ENCODE assay signal across 11 cellular contexts in genomic region chr14:94346073-94346786, GRCh38. TPM values are rescaled to one million over a fixed set of nuclear protein-coding genes. Genes with fewer than 3 reads are reported as not detected.
DNase-seq lines count a peak whose midpoint lies in the region; ATAC-seq, FAIRE-seq and TF ChIP-seq lines count a peak whose summit lies in the region.
"Not testable (repeated sequence)": the region's sequence is repeated elsewhere in the genome, so short reads cannot be mapped to it uniquely, and the experiment has no call there.
"Had no signal": no experiment of that assay in that cellular context is flagged by ENCODE, and none has a peak within 500 bp of the region (broad histone marks: within the 10 kb centered on the region; RNA-seq: fewer than 3 reads in every experiment).

No MANE protein-coding gene starts in this region.

- not testable (repeated sequence) for TF ChIP-seq POLR2A in HepG2 (IDR thresholded peaks at IDR 0.05; ENCODE audit: insufficient read depth in 1 of 2, low read depth in 2 of 2, low read length in 2 of 2)

- H3K4me2 ChIP-seq in DOHH2 (ENCODE audit: low read length) (0 out of 2 replicates have a peak overlapping the region, but pooled peaks have one; percentile 10), HepG2 (ENCODE audit: low read depth, low read length) (peak overlapping the region; percentile 60)
- not testable (repeated sequence) for H3K4me2 ChIP-seq in astrocyte (ENCODE audit: low read length)

- in situ Hi-C loops in HepG2 (cut with HindIII; ENCODE audit: extremely low pct_ligation_motif_present, low pct_unique_long_range_greater_than_20kb) = not testable (repeated sequence)

- H3K79me2 ChIP-seq in DOHH2 (ENCODE audit: control insufficient read depth, low read length); astrocyte (ENCODE audit: insufficient read depth, low read length); HepG2 (ENCODE audit: insufficient read depth, low read length): not testable (repeated sequence)

- H3K27ac Mint-ChIP-seq in astrocyte (ENCODE audit: unreplicated experiment) = not testable (repeated sequence)

- H3K4me1 ChIP-seq in DOHH2 (ENCODE audit: control insufficient read depth, low read length) = peaks cover 25% of the 10 kb centered on the region
- H3K4me1 ChIP-seq in astrocyte (ENCODE audit: insufficient read depth, low read length) = peaks cover 27% of the 10 kb centered on the region
- peaks cover 94% of the 10 kb centered on the region for H3K4me1 ChIP-seq in HepG2 (ENCODE audit: insufficient read depth, low read length)

- not testable (repeated sequence) for H3K4me3 ChIP-seq in DOHH2 (ENCODE audit: low read length); astrocyte (ENCODE audit: insufficient read depth, low read depth, low read length)
- peak overlapping the region in 1 of 3 experiments; percentile 19; a peak in 1 of 6 replicates for H3K4me3 ChIP-seq in HepG2 (replicated peaks in 1 of 3; ENCODE audit: insufficient read depth in 1 of 3, low read depth in 2 of 3, low read length in 3 of 3)

- not testable (repeated sequence) for H3K9ac ChIP-seq in astrocyte (ENCODE audit: low read length); HepG2 (ENCODE audit: insufficient read depth, low read depth, low read length)

- TF ChIP-seq RAD21 in HepG2 (CRISPR knock-in tag; IDR thresholded peaks at IDR 0.05) = not testable (repeated sequence)

- H3K27me3 Mint-ChIP-seq in astrocyte (ENCODE audit: low read depth, unreplicated experiment) = peaks cover 14% of the 10 kb centered on the region

- DNase-seq in NCI-H524 (lab: John Stamatoyannopoulos, UW) (peak; percentile 78 to 88), astrocyte (ENCODE audit: low read depth) (peak; percentile 16)
- DNase-seq in activated CD4-positive, alpha-beta T cell treated with anti-CD3 and anti-CD28 coated beads for 48 hours = peak; percentile 83
- DNase-seq in HepG2 (ENCODE audit: low spot score) = not testable (repeated sequence)
- DNase-seq in stimulated activated CD8-positive, alpha-beta memory T cell treated with anti-CD3 and anti-CD28 coated beads, Interleukin-15, amount 100 ng/mL, for 24 hours (ENCODE audit: low read depth) = peak; percentile 6

- not testable (repeated sequence) for H2AFZ ChIP-seq in astrocyte (ENCODE audit: low read depth, low read length); HepG2 (ENCODE audit: low read length)

- CTCF ChIA-PET in HepG2 (lab: Yijun Ruan, JAX; ENCODE audit: low intra/inter-chr PET ratio, low total read pairs) = not testable (repeated sequence)

- H3F3A ChIP-seq in DOHH2 (ENCODE audit: control insufficient read depth, insufficient read depth) = not testable (repeated sequence)

- not testable (repeated sequence) for H4K20me1 ChIP-seq in DOHH2 (ENCODE audit: control insufficient read depth, insufficient read depth, low read depth, low read length); astrocyte (ENCODE audit: insufficient read depth, low read length); HepG2 (ENCODE audit: insufficient read depth, low read length)

- not testable (repeated sequence) for BruUV-seq in HepG2 (replicated peaks; lab: Mats Ljungman, UMichigan)

- not testable (repeated sequence) for H3K4me3 Mint-ChIP-seq in astrocyte (ENCODE audit: unreplicated experiment)

- not testable (repeated sequence) for H3K9me3 ChIP-seq in DOHH2 (ENCODE audit: control insufficient read depth, insufficient read depth, low read length); astrocyte (ENCODE audit: insufficient read depth, low read depth, low read length); HepG2 (ENCODE audit: low read length)

- not testable (repeated sequence) for H3K36me3 Mint-ChIP-seq in astrocyte (ENCODE audit: low read depth, unreplicated experiment)

- intact Hi-C loops in HepG2 (cut with micrococcal nuclease; ENCODE audit: unreplicated experiment) = not testable (repeated sequence)

- 21% methylated on average over 11 of the region's 23 CpGs for WGBS in HepG2 (ENCODE audit: low lambda C conversion rate)

- POLR2A ChIA-PET in HepG2 (lab: Yijun Ruan, JAX) = interaction anchor here (1.0 to 1.3 kb wide), 5 partner anchors 25 to 49 kb away, joined by 3 to 6 read pairs (median 3); partner anchors contain the start of gene SERPINA1

- not testable (repeated sequence) for H3K9me2 ChIP-seq in DOHH2 (replicated peaks; ENCODE audit: control insufficient read depth, low read length)

- peaks cover 12% of the 10 kb centered on the region for H3K9me3 Mint-ChIP-seq in astrocyte (ENCODE audit: unreplicated experiment)

- not testable (repeated sequence) for TF ChIP-seq EP300 in HepG2 (IDR thresholded peaks at IDR 0.05; ENCODE audit: low read depth in 2 of 2, low read length in 2 of 2); HepG2 (CRISPR knock-in tag; IDR thresholded peaks at IDR 0.05; ENCODE audit: borderline replicate concordance)

- peaks cover 24% of the 10 kb centered on the region for H3K4me1 Mint-ChIP-seq in astrocyte (ENCODE audit: low read depth, unreplicated experiment)

- TF ChIP-seq CTCF in DOHH2 (IDR thresholded peaks at IDR 0.05; ENCODE audit: low read depth, low read length, poor library complexity, severe bottlenecking); astrocyte (IDR thresholded peaks at IDR 0.05; ENCODE audit: insufficient read depth, low read depth, low read length); HepG2 (CRISPR knock-in tag; IDR thresholded peaks at IDR 0.05): not testable (repeated sequence)

- H3K27ac ChIP-seq in DOHH2 (ENCODE audit: low read depth, low read length) = 0 out of 2 replicates have a peak overlapping the region, but pooled peaks have one; percentile 22
- H3K27ac ChIP-seq in astrocyte (ENCODE audit: low read depth, low read length); HepG2 (ENCODE audit: extremely low read length, insufficient read depth, low read length): not testable (repeated sequence)

- FAIRE-seq in astrocyte (lab: Jason Lieb, UNC); HepG2 (lab: Jason Lieb, UNC): not testable (repeated sequence)

- H3K27me3 ChIP-seq in DOHH2 (ENCODE audit: control insufficient read depth, low read length) = peaks cover 36% of the 10 kb centered on the region
- not testable (repeated sequence) for H3K27me3 ChIP-seq in astrocyte (ENCODE audit: insufficient read depth, low read length); HepG2 (ENCODE audit: control insufficient read depth in 1 of 2, insufficient read depth in 2 of 2, low read length in 2 of 2)

- H3K36me3 ChIP-seq in DOHH2 (ENCODE audit: control insufficient read depth, low read length); astrocyte (ENCODE audit: insufficient read depth, low read length); HepG2 (replicated peaks in 1 of 2; ENCODE audit: control insufficient read depth in 1 of 2, insufficient read depth in 2 of 2, low read length in 2 of 2): not testable (repeated sequence)

- ATAC-seq in GM19452 (IDR thresholded peaks at IDR 0.05; ENCODE audit: unreplicated experiment) (peak; percentile 58), HG02981 (IDR thresholded peaks at IDR 0.05; ENCODE audit: unreplicated experiment) (peak; percentile 60)
- not testable (repeated sequence) for ATAC-seq in HepG2

RNA-seq across cellular contexts. Expression of gene SERPINA2, which starts 20.3 kb away (rescaled TPM):
- not detected in 2 replicates for total RNA-seq in astrocyte
- 0.24 TPM in 1 of 2 replicates, not detected in the other for total RNA-seq in HepG2 (2016; rRNA removed; fragmentation: Illumina TruSeq; extraction: Trizol)
- not detected in 2 replicates for total RNA-seq in HepG2 (2016; cell fraction: cytosol; rRNA removed; fragmentation: Illumina TruSeq; extraction: Trizol; ENCODE audit: low read depth)
- 0.21 TPM in 1 of 2 replicates, not detected in the other for total RNA-seq in HepG2 (2016; cell fraction: insoluble cytoplasmic fraction; rRNA removed; fragmentation: Illumina TruSeq; extraction: Trizol)
- total RNA-seq in HepG2 (2016; cell fraction: membrane; rRNA removed; fragmentation: Illumina TruSeq; extraction: Trizol) = not detected in 2 replicates
- total RNA-seq in HepG2 (2016; cell fraction: nucleus; rRNA removed; fragmentation: Illumina TruSeq; extraction: Trizol) = not detected in 2 replicates
- 0.08 TPM in 1 of 2 replicates, not detected in the other for polyA plus RNA-seq in HepG2 (2011; rRNA removed)
- polyA plus RNA-seq in HepG2 (2011; cell fraction: cytosol; rRNA removed) = not detected in 2 replicates
- polyA plus RNA-seq in HepG2 (2011; cell fraction: nucleus; rRNA removed) = 0.81 and 0.84 TPM in 2 replicates
- 0.17 TPM in 1 of 2 replicates, not detected in the other for polyA plus RNA-seq in HepG2 (2012)
- polyA plus RNA-seq in HepG2 (2016; cell fraction: cytosol; fragmentation: Illumina TruSeq; extraction: Trizol; ENCODE audit: low read depth) = not detected in 2 replicates
- polyA plus RNA-seq in HepG2 (2016; cell fraction: insoluble cytoplasmic fraction; fragmentation: Illumina TruSeq; extraction: Trizol; ENCODE audit: low read depth) = not detected in 2 replicates
- 0.21 TPM in 1 of 2 replicates, not detected in the other for polyA plus RNA-seq in HepG2 (2016; cell fraction: membrane; fragmentation: Illumina TruSeq; extraction: Trizol; ENCODE audit: low read depth)
- polyA plus RNA-seq in HepG2 (2016; cell fraction: nucleus; fragmentation: Illumina TruSeq; extraction: Trizol; ENCODE audit: insufficient read depth, low read depth) = not detected in 2 replicates
- not detected in 2 replicates for polyA minus RNA-seq in HepG2 (2011; rRNA and poly(A)+ RNA removed; ENCODE audit: low replicate concordance)
- not detected in 2 replicates for polyA minus RNA-seq in HepG2 (2011; cell fraction: cytosol; rRNA and poly(A)+ RNA removed)
- 0.87 and 1.4 TPM in 2 replicates for polyA minus RNA-seq in HepG2 (2011; cell fraction: nucleus; rRNA and poly(A)+ RNA removed)
- total RNA-seq: endodermal cell, thyroid gland had no signal
- polyA plus RNA-seq: CD14-positive monocyte had no signal

RNA-seq across cellular contexts. Expression of gene SERPINA6, which starts 23.1 kb away (rescaled TPM):
- total RNA-seq in astrocyte (not detected in 2 replicates), HepG2 (2016; rRNA removed; fragmentation: Illumina TruSeq; extraction: Trizol) (144 and 260 TPM in 2 replicates)
- 46.5 and 59.8 TPM in 2 replicates for total RNA-seq in HepG2 (2016; cell fraction: cytosol; rRNA removed; fragmentation: Illumina TruSeq; extraction: Trizol; ENCODE audit: low read depth)
- total RNA-seq in HepG2 (2016; cell fraction: insoluble cytoplasmic fraction; rRNA removed; fragmentation: Illumina TruSeq; extraction: Trizol) = 147 and 255 TPM in 2 replicates
- 72.4 and 91.0 TPM in 2 replicates for total RNA-seq in HepG2 (2016; cell fraction: membrane; rRNA removed; fragmentation: Illumina TruSeq; extraction: Trizol)
- total RNA-seq in HepG2 (2016; cell fraction: nucleus; rRNA removed; fragmentation: Illumina TruSeq; extraction: Trizol) = 209 and 232 TPM in 2 replicates
- polyA plus RNA-seq in HepG2 (2011; rRNA removed) = 333 and 391 TPM in 2 replicates
- polyA plus RNA-seq in HepG2 (2011; cell fraction: cytosol; rRNA removed) = 334 and 367 TPM in 2 replicates
- 148 and 149 TPM in 2 replicates for polyA plus RNA-seq in HepG2 (2011; cell fraction: nucleus; rRNA removed)
- 165 and 183 TPM in 2 replicates for polyA plus RNA-seq in HepG2 (2012)
- 50.8 and 68.1 TPM in 2 replicates for polyA plus RNA-seq in HepG2 (2016; cell fraction: cytosol; fragmentation: Illumina TruSeq; extraction: Trizol; ENCODE audit: low read depth)
- 148 and 161 TPM in 2 replicates for polyA plus RNA-seq in HepG2 (2016; cell fraction: insoluble cytoplasmic fraction; fragmentation: Illumina TruSeq; extraction: Trizol; ENCODE audit: low read depth)
- 59.5 and 79.3 TPM in 2 replicates for polyA plus RNA-seq in HepG2 (2016; cell fraction: membrane; fragmentation: Illumina TruSeq; extraction: Trizol; ENCODE audit: low read depth)
- polyA plus RNA-seq in HepG2 (2016; cell fraction: nucleus; fragmentation: Illumina TruSeq; extraction: Trizol; ENCODE audit: insufficient read depth, low read depth) = 298 and 309 TPM in 2 replicates
- polyA minus RNA-seq in HepG2 (2011; rRNA and poly(A)+ RNA removed; ENCODE audit: low replicate concordance) = 295 TPM in 1 of 2 replicates, not detected in the other
- polyA minus RNA-seq in HepG2 (2011; cell fraction: cytosol; rRNA and poly(A)+ RNA removed) = 62.1 and 78.1 TPM in 2 replicates
- polyA minus RNA-seq in HepG2 (2011; cell fraction: nucleus; rRNA and poly(A)+ RNA removed) = 54.3 and 66.5 TPM in 2 replicates
- total RNA-seq: endodermal cell, thyroid gland had no signal
- polyA plus RNA-seq: CD14-positive monocyte had no signal

RNA-seq across cellular contexts. Expression of gene SERPINA1, which starts 42.2 kb away (rescaled TPM):
- total RNA-seq in astrocyte (0.98 and 1.3 TPM in 2 replicates), HepG2 (2016; rRNA removed; fragmentation: Illumina TruSeq; extraction: Trizol) (2,013 and 3,266 TPM in 2 replicates)
- total RNA-seq in HepG2 (2016; cell fraction: cytosol; rRNA removed; fragmentation: Illumina TruSeq; extraction: Trizol; ENCODE audit: low read depth) = 1,032 and 1,133 TPM in 2 replicates
- total RNA-seq in HepG2 (2016; cell fraction: insoluble cytoplasmic fraction; rRNA removed; fragmentation: Illumina TruSeq; extraction: Trizol) = 1,778 and 3,168 TPM in 2 replicates
- 2,429 and 2,540 TPM in 2 replicates for total RNA-seq in HepG2 (2016; cell fraction: membrane; rRNA removed; fragmentation: Illumina TruSeq; extraction: Trizol)
- 3,105 and 3,600 TPM in 2 replicates for total RNA-seq in HepG2 (2016; cell fraction: nucleus; rRNA removed; fragmentation: Illumina TruSeq; extraction: Trizol)
- polyA plus RNA-seq in HepG2 (2011; rRNA removed) = 11,015 and 14,177 TPM in 2 replicates
- polyA plus RNA-seq in HepG2 (2011; cell fraction: cytosol; rRNA removed) = 9,533 and 11,655 TPM in 2 replicates
- polyA plus RNA-seq in HepG2 (2011; cell fraction: nucleus; rRNA removed) = 2,313 and 3,208 TPM in 2 replicates
- 7,481 and 10,843 TPM in 2 replicates for polyA plus RNA-seq in HepG2 (2012)
- 4,767 and 4,962 TPM in 2 replicates for polyA plus RNA-seq in HepG2 (2016; cell fraction: cytosol; fragmentation: Illumina TruSeq; extraction: Trizol; ENCODE audit: low read depth)
- polyA plus RNA-seq in HepG2 (2016; cell fraction: insoluble cytoplasmic fraction; fragmentation: Illumina TruSeq; extraction: Trizol; ENCODE audit: low read depth) = 4,118 and 4,730 TPM in 2 replicates
- polyA plus RNA-seq in HepG2 (2016; cell fraction: membrane; fragmentation: Illumina TruSeq; extraction: Trizol; ENCODE audit: low read depth) = 6,083 and 6,679 TPM in 2 replicates
- polyA plus RNA-seq in HepG2 (2016; cell fraction: nucleus; fragmentation: Illumina TruSeq; extraction: Trizol; ENCODE audit: insufficient read depth, low read depth) = 8,870 and 9,648 TPM in 2 replicates
- polyA minus RNA-seq in HepG2 (2011; rRNA and poly(A)+ RNA removed; ENCODE audit: low replicate concordance) = 7.6 and 11,192 TPM in 2 replicates
- polyA minus RNA-seq in HepG2 (2011; cell fraction: cytosol; rRNA and poly(A)+ RNA removed) = 3,443 and 4,995 TPM in 2 replicates
- 1,177 and 2,207 TPM in 2 replicates for polyA minus RNA-seq in HepG2 (2011; cell fraction: nucleus; rRNA and poly(A)+ RNA removed)

RNA-seq across cellular contexts. Expression of gene SERPINA10, which starts 53.2 kb away (rescaled TPM):
- not detected in 2 replicates for total RNA-seq in astrocyte
- 12.1 and 20.1 TPM in 2 replicates for total RNA-seq in HepG2 (2016; rRNA removed; fragmentation: Illumina TruSeq; extraction: Trizol)
- total RNA-seq in HepG2 (2016; cell fraction: cytosol; rRNA removed; fragmentation: Illumina TruSeq; extraction: Trizol; ENCODE audit: low read depth) = 2.9 and 3.2 TPM in 2 replicates
- total RNA-seq in HepG2 (2016; cell fraction: insoluble cytoplasmic fraction; rRNA removed; fragmentation: Illumina TruSeq; extraction: Trizol) = 12.4 and 19.4 TPM in 2 replicates
- total RNA-seq in HepG2 (2016; cell fraction: membrane; rRNA removed; fragmentation: Illumina TruSeq; extraction: Trizol) = 7.0 and 7.6 TPM in 2 replicates
- total RNA-seq in HepG2 (2016; cell fraction: nucleus; rRNA removed; fragmentation: Illumina TruSeq; extraction: Trizol) = 15.9 and 21.0 TPM in 2 replicates
- polyA plus RNA-seq in HepG2 (2011; rRNA removed) = 17.3 and 20.2 TPM in 2 replicates
- 11.5 and 15.3 TPM in 2 replicates for polyA plus RNA-seq in HepG2 (2011; cell fraction: cytosol; rRNA removed)
- 5.4 and 6.4 TPM in 2 replicates for polyA plus RNA-seq in HepG2 (2011; cell fraction: nucleus; rRNA removed)
- polyA plus RNA-seq in HepG2 (2012) = 14.6 and 20.7 TPM in 2 replicates
- polyA plus RNA-seq in HepG2 (2016; cell fraction: cytosol; fragmentation: Illumina TruSeq; extraction: Trizol; ENCODE audit: low read depth) = 1.4 and 1.5 TPM in 2 replicates
- polyA plus RNA-seq in HepG2 (2016; cell fraction: insoluble cytoplasmic fraction; fragmentation: Illumina TruSeq; extraction: Trizol; ENCODE audit: low read depth) = 9.7 and 11.2 TPM in 2 replicates
- polyA plus RNA-seq in HepG2 (2016; cell fraction: membrane; fragmentation: Illumina TruSeq; extraction: Trizol; ENCODE audit: low read depth) = 3.7 and 4.1 TPM in 2 replicates
- polyA plus RNA-seq in HepG2 (2016; cell fraction: nucleus; fragmentation: Illumina TruSeq; extraction: Trizol; ENCODE audit: insufficient read depth, low read depth) = 22.0 and 24.2 TPM in 2 replicates
- 26.7 TPM in 1 of 2 replicates, not detected in the other for polyA minus RNA-seq in HepG2 (2011; rRNA and poly(A)+ RNA removed; ENCODE audit: low replicate concordance)
- 15.7 and 16.5 TPM in 2 replicates for polyA minus RNA-seq in HepG2 (2011; cell fraction: cytosol; rRNA and poly(A)+ RNA removed)
- polyA minus RNA-seq in HepG2 (2011; cell fraction: nucleus; rRNA and poly(A)+ RNA removed) = 13.5 and 16.3 TPM in 2 replicates
- total RNA-seq: endodermal cell, thyroid gland had no signal
- polyA plus RNA-seq: CD14-positive monocyte had no signal

Comparison
In these comparisons a context has a peak if more than half of its experiments do, and no peak if none do; other contexts are left out.
1. RNA of gene SERPINA6, which starts 23.1 kb away (total RNA-seq): 46.5 to 260 TPM in HepG2; not detected in astrocyte; every median in the first group is over 10 times any median in the second.
2. RNA of gene SERPINA1, which starts 42.2 kb away (total RNA-seq): 1,032 to 3,600 TPM in HepG2; 0.98 to 1.3 TPM in astrocyte; every median in the first group is over 100 times any median in the second.